15 cellular contexts compared by ENCODE assay signal in the genomic region with DNA sequence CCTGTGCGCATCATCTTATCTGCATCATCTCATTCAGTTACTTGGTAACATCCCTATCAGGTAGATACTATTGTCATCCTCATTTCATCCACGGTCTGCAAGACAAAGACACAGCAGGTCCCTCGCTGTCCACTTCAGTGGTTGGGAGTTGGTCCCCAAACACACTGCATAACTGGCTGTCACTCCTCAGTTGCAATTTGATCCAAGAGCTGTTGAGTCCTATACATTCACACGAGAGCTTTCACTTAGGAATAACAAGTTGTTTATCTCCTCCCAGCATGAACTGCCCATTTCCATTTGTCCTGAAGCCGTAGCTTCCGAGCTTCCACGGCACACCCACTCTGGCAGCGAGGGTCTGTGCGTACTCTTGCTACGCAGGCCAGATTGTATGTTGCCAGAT.
"Had no signal": no experiment of that assay in that cellular context is flagged by ENCODE, and none has a peak within 500 bp of the region (broad histone marks: within the 10 kb centered on the region; RNA-seq: fewer than 3 reads in every experiment).

No MANE protein-coding gene starts in this region.

- H3K4me1 ChIP-seq: heart left ventricle, psoas muscle, upper lobe of left lung had no signal

- H3K4me3 ChIP-seq: cardiac muscle cell, heart left ventricle, mucosa of descending colon, psoas muscle, upper lobe of left lung had no signal

- H3K27ac ChIP-seq: cardiac muscle cell, heart left ventricle, psoas muscle, upper lobe of left lung had no signal

- H3K27me3 ChIP-seq: cardiac muscle cell, upper lobe of left lung had no signal

- ATAC-seq: activated CD8-positive, alpha-beta T cell treated with anti-CD3 and anti-CD28 coated beads for 36 hours; heart left ventricle; left lobe of liver; mucosa of descending colon; natural killer cell; psoas muscle; sciatic nerve had no signal

- H3K9me3 ChIP-seq: heart left ventricle, mucosa of descending colon, psoas muscle, upper lobe of left lung had no signal

- DNase-seq: activated CD8-positive, alpha-beta memory T cell treated with anti-CD3 and anti-CD28 coated beads, Interleukin-2, amount 50 U/mL, for 4 hours; activated CD8-positive, alpha-beta T cell treated with anti-CD3 and anti-CD28 coated beads for 36 hours; effector CD4-positive, alpha-beta T cell; foreskin melanocyte; heart left ventricle; mucosa of descending colon; natural killer cell; psoas muscle; stimulated activated naive CD4-positive, alpha-beta T cell; substantia nigra; T1000; upper lobe of left lung had no signal

- H3K36me3 ChIP-seq: cardiac muscle cell, heart left ventricle, upper lobe of left lung had no signal
